Comparison of ENCODE assay signal across 18 cellular contexts in genomic region chr12:76275511-76276093, GRCh38.
DNase-seq lines count a peak whose midpoint lies in the region; ATAC-seq and TF ChIP-seq lines count a peak whose summit lies in the region.
"Had no signal": no experiment of that assay in that cellular context is flagged by ENCODE, and none has a peak within 500 bp of the region (broad histone marks: within the 10 kb centered on the region; RNA-seq: fewer than 3 reads in every experiment).

No MANE protein-coding gene starts in this region.

- no peak overlapping the region for H3K4me3 Mint-ChIP-seq in immature natural killer cell
- H3K4me3 Mint-ChIP-seq: CD8-positive, alpha-beta memory T cell had no signal

- no peaks in the 10 kb centered on the region for H3K36me3 ChIP-seq in testis (ENCODE audit: low read depth, missing control alignments)
- H3K36me3 ChIP-seq: heart left ventricle had no signal

- no peak overlapping the region for H3K27ac Mint-ChIP-seq in immature natural killer cell
- H3K27ac Mint-ChIP-seq: CD8-positive, alpha-beta memory T cell had no signal

- no peaks in the 10 kb centered on the region for H3K4me1 Mint-ChIP-seq in immature natural killer cell
- H3K4me1 Mint-ChIP-seq: CD8-positive, alpha-beta memory T cell had no signal

- H3K9me3 ChIP-seq in testis, result no peaks in the 10 kb centered on the region
- H3K9me3 ChIP-seq: heart left ventricle had no signal

- ATAC-seq in HG02981 (IDR thresholded peaks at IDR 0.05; ENCODE audit: unreplicated experiment), result no peak

- no peak overlapping the region for H3K4me3 ChIP-seq in testis
- H3K4me3 ChIP-seq: heart left ventricle had no signal

- no peak for TF ChIP-seq CTCF in testis (IDR thresholded peaks at IDR 0.05)

- no peaks in the 10 kb centered on the region for H3K27me3 ChIP-seq in testis

- DNase-seq in EH (ENCODE audit: low read depth) (peak; percentile 25), LHCN-M2 (ENCODE audit: low read depth) (peak; percentile 57), SKM-1 (lab: John Stamatoyannopoulos, UW; ENCODE audit: unreplicated experiment) (peak; percentile 4), epithelial cell of prostate (ENCODE audit: low read depth, low spot score) (no peak), GM19240 (ENCODE audit: insufficient read length, low spot score) (no peak), immature natural killer cell (no peak), testis (no peak)
- DNase-seq: activated naive CD4-positive, alpha-beta T cell treated with Interleukin-2 at 50 U/mL for 16 hours; CD8-positive, alpha-beta memory T cell; DMS79 treated with DMSO at 0.1 percent for 48 hours; heart left ventricle; NCI-H1694; NCI-H748 treated with DMSO at 0.1 percent for 48 hours; nucleus accumbens; retina; stimulated activated CD4-positive, alpha-beta T cell treated with anti-CD3 and anti-CD28 coated beads, Interleukin-12 subunit alpha, Interleukin-12 subunit beta, amount 100 ng/mL, for 4 hours; SW 1271 had no signal

- peak overlapping the region; percentile 60 for H3K27ac ChIP-seq in epithelial cell of prostate
- H3K27ac ChIP-seq in testis, result no peak overlapping the region
- H3K27ac ChIP-seq: heart left ventricle had no signal

- no peaks in the 10 kb centered on the region for H3K4me1 ChIP-seq in testis

- no peaks in the 10 kb centered on the region for H3K9me3 Mint-ChIP-seq in immature natural killer cell
- H3K9me3 Mint-ChIP-seq: CD8-positive, alpha-beta memory T cell had no signal

- TF ChIP-seq POLR2A in testis (IDR thresholded peaks at IDR 0.05), result no peak

- intact Hi-C loops in testis (cut with DNase I; ENCODE audit: low total_unique reads), result no loop called here

- peaks cover 0 to 4% (median 1%) of the 10 kb centered on the region in 3 donors for H3K27me3 Mint-ChIP-seq in immature natural killer cell (ENCODE audit: low read depth in 3 of 3)

- H3K36me3 Mint-ChIP-seq in immature natural killer cell, result no peaks in the 10 kb centered on the region

- WGBS in testis, 2 donors, result 94 to 96% methylated on average over 5 of the region's 5 CpGs

Comparison
In these comparisons a context has a peak if more than half of its experiments do, and no peak if none do; other contexts are left out.
1. DNase-seq: peak in EH (single experiment), LHCN-M2 (single experiment) and SKM-1 (single experiment); none in epithelial cell of prostate (single experiment), GM19240 (single experiment), immature natural killer cell (0 of 3) and testis (single experiment).